In the genomic region with DNA sequence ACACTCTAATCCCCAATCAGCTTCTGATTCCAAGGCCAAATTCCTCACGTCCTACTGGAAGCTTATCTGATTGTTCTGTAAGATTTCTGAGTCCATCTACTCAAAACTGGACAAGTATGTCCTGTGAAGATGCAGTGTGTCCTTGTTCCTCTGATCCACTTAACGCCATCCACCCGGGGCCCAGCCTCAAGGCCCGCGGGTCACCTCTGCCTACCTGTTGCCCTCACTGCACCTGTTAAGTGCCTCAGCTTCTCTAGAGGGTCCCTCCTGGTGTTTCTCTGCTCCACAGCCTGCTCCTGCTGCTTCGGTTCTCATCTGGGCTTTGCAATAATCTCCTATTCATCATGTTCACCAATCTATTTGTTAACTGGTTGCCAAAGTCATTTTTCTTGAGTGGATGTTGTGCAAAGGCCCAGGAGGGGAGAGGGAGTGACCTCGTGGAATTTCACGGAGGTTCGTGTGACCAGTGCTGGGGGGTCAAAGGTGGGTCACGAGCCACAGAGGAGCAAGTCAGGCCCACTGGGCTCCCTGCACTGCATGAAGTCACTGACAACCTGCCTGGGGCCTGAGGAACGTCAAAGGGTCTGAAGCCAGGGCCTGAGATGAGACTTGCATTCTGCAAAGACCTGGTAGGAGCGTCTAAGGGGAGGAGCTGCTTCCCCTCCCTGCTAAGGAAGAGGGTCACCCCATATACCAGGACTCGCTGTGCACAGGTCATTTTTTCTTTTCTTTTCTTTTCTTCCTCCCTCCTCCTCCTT, we compare ENCODE assay signal across 21 cellular contexts.
DNase-seq lines count a peak whose midpoint lies in the region; ATAC-seq and TF ChIP-seq lines count a peak whose summit lies in the region.
"Had no signal": no experiment of that assay in that cellular context is flagged by ENCODE, and none has a peak within 500 bp of the region (broad histone marks: within the 10 kb centered on the region; RNA-seq: fewer than 3 reads in every experiment).

No MANE protein-coding gene starts in this region.

- H3K9me3 Mint-ChIP-seq in stimulated activated memory B cell treated with anti-CD40 and anti-IgM and Interleukin-4, amounts not matched to agents 10 μg/mL and 1 μg/mL and 100 μg/mL, for 72 hours, result no peaks in the 10 kb centered on the region

- POLR2A ChIA-PET in HEK293 (lab: Yijun Ruan, JAX), result no interaction called here

- no peak for TF ChIP-seq CTCF in HEK293 (tag by site-specific recombination; IDR thresholded peaks at IDR 0.05)

- CTCF ChIA-PET in HEK293 (lab: Yijun Ruan, JAX), result interaction anchor here (0.6 to 0.7 kb wide), 4 partner anchors 216 to 650 kb away, joined by 3 to 6 read pairs (median 3); no protein-coding TSS in a partner anchor

- no peaks in the 10 kb centered on the region for H3K36me3 Mint-ChIP-seq in stimulated activated memory B cell treated with anti-CD40 and anti-IgM and Interleukin-4, amounts not matched to agents 10 μg/mL and 1 μg/mL and 100 μg/mL, for 72 hours

- H3K9me3 ChIP-seq in HEK293 (ENCODE audit: control insufficient read depth, insufficient read depth, low read depth, low read length), result no peaks in the 10 kb centered on the region
- H3K9me3 ChIP-seq: HAP-1, MG63 had no signal

- no peaks in the 10 kb centered on the region for H3K4me1 ChIP-seq in HEK293 (ENCODE audit: control insufficient read depth, insufficient read depth, low read length)
- H3K4me1 ChIP-seq: HAP-1 had no signal

- H3K4me3 Mint-ChIP-seq in stimulated activated memory B cell treated with anti-CD40 and anti-IgM and Interleukin-4, amounts not matched to agents 10 μg/mL and 1 μg/mL and 100 μg/mL, for 72 hours, result no peak overlapping the region

- ATAC-seq in left lobe of liver, result no peak
- peak; percentile 22 for ATAC-seq in stimulated activated memory B cell treated with anti-CD40 and anti-IgM and Interleukin-4, amounts not matched to agents 10 μg/mL and 1 μg/mL and 100 μg/mL, for 72 hours
- ATAC-seq in GM21737 (IDR thresholded peaks at IDR 0.05; ENCODE audit: unreplicated experiment), result no peak

- no peaks in the 10 kb centered on the region for H3K36me3 ChIP-seq in HEK293 (ENCODE audit: control insufficient read depth in 2 of 2, insufficient read depth in 1 of 2, low read length in 2 of 2)
- H3K36me3 ChIP-seq: HAP-1, MG63 had no signal

- H3K27ac ChIP-seq in HEK293 (ENCODE audit: extremely low read depth, low read depth, low read length), result no peak overlapping the region
- H3K27ac ChIP-seq: PC-9, RWPE1 had no signal

- H3K4me3 ChIP-seq in HEK293 (ENCODE audit: low read depth, low read length), result no peak overlapping the region
- H3K4me3 ChIP-seq: HAP-1, MG63, PC-9 had no signal

- no peak overlapping the region for H3K27ac Mint-ChIP-seq in stimulated activated memory B cell treated with anti-CD40 and anti-IgM and Interleukin-4, amounts not matched to agents 10 μg/mL and 1 μg/mL and 100 μg/mL, for 72 hours

- peaks cover 14% of the 10 kb centered on the region for H3K27me3 Mint-ChIP-seq in stimulated activated memory B cell treated with anti-CD40 and anti-IgM and Interleukin-4, amounts not matched to agents 10 μg/mL and 1 μg/mL and 100 μg/mL, for 72 hours

- DNase-seq in activated CD8-positive, alpha-beta memory T cell treated with anti-CD3 and anti-CD28 coated beads for 24 hours, result peak; percentile 32
- DNase-seq in activated CD8-positive, alpha-beta memory T cell treated with anti-CD3 and anti-CD28 coated beads, Interleukin-2, amount 50 U/mL, for 48 hours, result no peak
- DNase-seq in left lobe of liver (ENCODE audit: low spot score) (peak; percentile 26), SKM-1 (lab: John Stamatoyannopoulos, UW; ENCODE audit: unreplicated experiment) (no peak), NCI-H226 (no peak)
- DNase-seq: 8988T, DMS 273 treated with DMSO at 0.1 percent for 48 hours, DND-41, Kasumi-1, MG63, NCI-H1048, NCI-H1436, NCI-H1930, NCI-H345, NCI-H526, PC-9 had no signal

- no peaks in the 10 kb centered on the region for H3K4me1 Mint-ChIP-seq in stimulated activated memory B cell treated with anti-CD40 and anti-IgM and Interleukin-4, amounts not matched to agents 10 μg/mL and 1 μg/mL and 100 μg/mL, for 72 hours

TF ChIP-seq in HEK293, 187 proteins besides CTCF, POLR2A, EP300 and RAD21:
- TF ChIP-seq ZNF24 (tag by site-specific recombination; IDR thresholded peaks at IDR 0.05), result no peak
- peak; percentile 57 for TF ChIP-seq SCRT2 (tag by site-specific recombination; IDR thresholded peaks at IDR 0.05)

Comparison
In these comparisons a context has a peak if more than half of its experiments do, and no peak if none do; other contexts are left out.
1. DNase-seq: peak in activated CD8-positive, alpha-beta memory T cell treated with anti-CD3 and anti-CD28 coated beads for 24 hours (single experiment) and left lobe of liver (single experiment); none in activated CD8-positive, alpha-beta memory T cell treated with anti-CD3 and anti-CD28 coated beads, Interleukin-2, amount 50 U/mL, for 48 hours (single experiment), SKM-1 (single experiment) and NCI-H226 (single experiment).